ENCODE assay signal across 23 cellular contexts in genomic region chr16:56876048-56876447, GRCh38. TPM values are rescaled to one million over a fixed set of nuclear protein-coding genes. Genes with fewer than 3 reads are reported as not detected.
DNase-seq lines count a peak whose midpoint lies in the region; ATAC-seq and TF ChIP-seq lines count a peak whose summit lies in the region.
"Had no signal": no experiment of that assay in that cellular context is flagged by ENCODE, and none has a peak within 500 bp of the region (broad histone marks: within the 10 kb centered on the region; RNA-seq: fewer than 3 reads in every experiment).

No MANE protein-coding gene starts in this region.

- H3K27ac ChIP-seq in GM23338 (ENCODE audit: low read depth) (no peak overlapping the region), OCI-LY3 (ENCODE audit: low read length) (peak overlapping the region; percentile 66), parathyroid adenoma (peak overlapping the region; percentile 90)
- H3K27ac ChIP-seq: 22Rv1, A549, C4-2B, HL-60 had no signal

- H3K4me1 Mint-ChIP-seq in activated CD4-positive, alpha-beta T cell treated with anti-CD3 and anti-CD28 coated beads, Interleukin-2, amount 10 ng/mL, durations not matched to agents 7 days and 5 days, result peaks cover 4% of the 10 kb centered on the region
- H3K4me1 Mint-ChIP-seq in GM23338, result no peaks in the 10 kb centered on the region; the same call in 2 of the 3 replicates

- H3K27ac Mint-ChIP-seq in activated CD4-positive, alpha-beta T cell treated with anti-CD3 and anti-CD28 coated beads, Interleukin-2, amount 10 ng/mL, durations not matched to agents 7 days and 5 days, result peak overlapping the region; percentile 42
- 0 out of 2 replicates have a peak overlapping the region, but pooled peaks have one; percentile 42 for H3K27ac Mint-ChIP-seq in GM23338
- H3K27ac Mint-ChIP-seq: CD4-positive, alpha-beta T cell had no signal

- DNase-seq in activated CD4-positive, alpha-beta T cell treated with anti-CD3 and anti-CD28 coated beads, Interleukin-2, amount 10 ng/mL, durations not matched to agents 7 days and 5 days, result no peak
- DNase-seq in activated CD4-positive, alpha-beta T cell treated with anti-CD3 and anti-CD28 coated beads, Interleukin-2, amount 50 U/mL, for 4 hours, result no peak
- no peak for DNase-seq in GM23338 (ENCODE audit: low spot score)
- DNase-seq in left lobe of liver (ENCODE audit: low spot score), result no peak
- no peak for DNase-seq in NCI-H146 (lab: John Stamatoyannopoulos, UW)
- no peak for DNase-seq in effector CD8-positive, alpha-beta T cell (lab: John Stamatoyannopoulos, UW)
- DNase-seq: AML-193; CD4-positive, alpha-beta T cell; DMS79 treated with DMSO at 0.1 percent for 48 hours; EL; IMR-90 had no signal

- H2AFZ ChIP-seq in GM23338 (no peak overlapping the region), OCI-LY3 (ENCODE audit: low read depth, low read length) (no peak overlapping the region), parathyroid adenoma (peak overlapping the region; percentile 95)

- H3K4me3 Mint-ChIP-seq in activated CD4-positive, alpha-beta T cell treated with anti-CD3 and anti-CD28 coated beads, Interleukin-2, amount 10 ng/mL, durations not matched to agents 7 days and 5 days, result no peak overlapping the region
- H3K4me3 Mint-ChIP-seq in GM23338, result no peak overlapping the region
- H3K4me3 Mint-ChIP-seq: CD4-positive, alpha-beta T cell had no signal

- H3K9me3 ChIP-seq in OCI-LY3 (ENCODE audit: insufficient read depth, low read length) (no peaks in the 10 kb centered on the region), parathyroid adenoma (ENCODE audit: control insufficient read depth, low read length) (no peaks in the 10 kb centered on the region)
- H3K9me3 ChIP-seq: A549, HAP-1 had no signal

- no peaks in the 10 kb centered on the region for H3K27me3 Mint-ChIP-seq in activated CD4-positive, alpha-beta T cell treated with anti-CD3 and anti-CD28 coated beads, Interleukin-2, amount 10 ng/mL, durations not matched to agents 7 days and 5 days
- H3K27me3 Mint-ChIP-seq in GM23338 (ENCODE audit: insufficient read depth, low read depth, poor library complexity), result no peaks in the 10 kb centered on the region
- H3K27me3 Mint-ChIP-seq: CD4-positive, alpha-beta T cell had no signal

- CTCF ChIA-PET in activated CD4-positive, alpha-beta T cell treated with anti-CD3 and anti-CD28 coated beads, Interleukin-2, amount 10 ng/mL, durations not matched to agents 7 days and 5 days (lab: Charles Lee), result interaction anchor here (0.6 to 1.1 kb wide), 3 partner anchors 8 to 673 kb away, joined by 3 to 7 read pairs (median 5); no protein-coding TSS in a partner anchor

- no peaks in the 10 kb centered on the region for H3K36me3 ChIP-seq in GM23338 (ENCODE audit: insufficient read depth)
- H3K36me3 ChIP-seq in OCI-LY3 (replicated peaks; ENCODE audit: low read depth, low read length), result no peaks in the 10 kb centered on the region
- no peaks in the 10 kb centered on the region for H3K36me3 ChIP-seq in parathyroid adenoma (ENCODE audit: control insufficient read depth, insufficient read depth, low read length)
- H3K36me3 ChIP-seq: HAP-1 had no signal

- H3K4me3 ChIP-seq in GM23338, result no peak overlapping the region
- H3K4me3 ChIP-seq in OCI-LY3 (ENCODE audit: low read length), result no peak overlapping the region
- no peak overlapping the region for H3K4me3 ChIP-seq in parathyroid adenoma (ENCODE audit: low read depth, low read length)
- H3K4me3 ChIP-seq: A549, GM12878, HAP-1 had no signal

- H3K79me2 ChIP-seq in GM23338 (replicated peaks; ENCODE audit: insufficient read depth) (no peaks in the 10 kb centered on the region), OCI-LY3 (ENCODE audit: low read length) (no peaks in the 10 kb centered on the region), parathyroid adenoma (no peaks in the 10 kb centered on the region)

- POLR2A ChIA-PET in activated CD4-positive, alpha-beta T cell treated with anti-CD3 and anti-CD28 coated beads, Interleukin-2, amount 10 ng/mL, durations not matched to agents 7 days and 5 days (lab: Charles Lee), result no interaction called here

- no peaks in the 10 kb centered on the region for H3K9me2 ChIP-seq in GM23338 (ENCODE audit: insufficient read depth)

- no peaks in the 10 kb centered on the region for H4K20me1 ChIP-seq in GM23338 (replicated peaks; ENCODE audit: insufficient read depth)
- H4K20me1 ChIP-seq in OCI-LY3 (ENCODE audit: insufficient read depth, low read length), result no peaks in the 10 kb centered on the region

- TF ChIP-seq CTCF in GM23338 (conservative IDR thresholded peaks at IDR 0.05; ENCODE audit: low read depth in 2 of 2) (no peak), OCI-LY3 (IDR thresholded peaks at IDR 0.05; ENCODE audit: low read depth, low read length) (no peak), parathyroid adenoma (IDR thresholded peaks at IDR 0.05) (no peak)

- H3K27me3 ChIP-seq in GM23338 (ENCODE audit: insufficient read depth) (no peaks in the 10 kb centered on the region), OCI-LY3 (ENCODE audit: low read depth, low read length) (no peaks in the 10 kb centered on the region), parathyroid adenoma (ENCODE audit: control insufficient read depth, insufficient read depth, low read length) (no peaks in the 10 kb centered on the region)

- H3K9ac ChIP-seq in OCI-LY3 (ENCODE audit: low read length) (peak overlapping the region; percentile 52), parathyroid adenoma (no peak overlapping the region)

- H3K4me2 ChIP-seq in GM23338 (no peak overlapping the region), OCI-LY3 (ENCODE audit: low read length) (peak overlapping the region; percentile 29), parathyroid adenoma (ENCODE audit: low read length) (no peak overlapping the region)
- H3K4me2 ChIP-seq: A549 had no signal

- no peak for ATAC-seq in GM23338
- ATAC-seq in left lobe of liver, result no peak
- ATAC-seq: A549, GM12878 had no signal

- no peaks in the 10 kb centered on the region for H3K36me3 Mint-ChIP-seq in activated CD4-positive, alpha-beta T cell treated with anti-CD3 and anti-CD28 coated beads, Interleukin-2, amount 10 ng/mL, durations not matched to agents 7 days and 5 days (ENCODE audit: low read depth)
- H3K36me3 Mint-ChIP-seq in GM23338 (ENCODE audit: low read depth), result no peaks in the 10 kb centered on the region

- no peaks in the 10 kb centered on the region for H3K9me3 Mint-ChIP-seq in activated CD4-positive, alpha-beta T cell treated with anti-CD3 and anti-CD28 coated beads, Interleukin-2, amount 10 ng/mL, durations not matched to agents 7 days and 5 days
- H3K9me3 Mint-ChIP-seq in GM23338, result no peaks in the 10 kb centered on the region
- H3K9me3 Mint-ChIP-seq: CD4-positive, alpha-beta T cell had no signal

- H3F3A ChIP-seq in GM23338 (replicated peaks; ENCODE audit: low read depth), result no peaks in the 10 kb centered on the region

- H3K4me1 ChIP-seq in GM23338 (ENCODE audit: insufficient read depth), result no peaks in the 10 kb centered on the region
- H3K4me1 ChIP-seq in OCI-LY3 (ENCODE audit: low read length), result peaks cover 53% of the 10 kb centered on the region
- peaks cover 20% of the 10 kb centered on the region for H3K4me1 ChIP-seq in parathyroid adenoma
- H3K4me1 ChIP-seq: A549, HAP-1 had no signal

TF ChIP-seq in GM23338, 12 proteins besides CTCF, POLR2A, EP300 and RAD21 (continues in another document):
- TF ChIP-seq EZH2 (IDR thresholded peaks at IDR 0.05; ENCODE audit: low read depth, unreplicated experiment), result no peak
- TF ChIP-seq, protein P1, sequence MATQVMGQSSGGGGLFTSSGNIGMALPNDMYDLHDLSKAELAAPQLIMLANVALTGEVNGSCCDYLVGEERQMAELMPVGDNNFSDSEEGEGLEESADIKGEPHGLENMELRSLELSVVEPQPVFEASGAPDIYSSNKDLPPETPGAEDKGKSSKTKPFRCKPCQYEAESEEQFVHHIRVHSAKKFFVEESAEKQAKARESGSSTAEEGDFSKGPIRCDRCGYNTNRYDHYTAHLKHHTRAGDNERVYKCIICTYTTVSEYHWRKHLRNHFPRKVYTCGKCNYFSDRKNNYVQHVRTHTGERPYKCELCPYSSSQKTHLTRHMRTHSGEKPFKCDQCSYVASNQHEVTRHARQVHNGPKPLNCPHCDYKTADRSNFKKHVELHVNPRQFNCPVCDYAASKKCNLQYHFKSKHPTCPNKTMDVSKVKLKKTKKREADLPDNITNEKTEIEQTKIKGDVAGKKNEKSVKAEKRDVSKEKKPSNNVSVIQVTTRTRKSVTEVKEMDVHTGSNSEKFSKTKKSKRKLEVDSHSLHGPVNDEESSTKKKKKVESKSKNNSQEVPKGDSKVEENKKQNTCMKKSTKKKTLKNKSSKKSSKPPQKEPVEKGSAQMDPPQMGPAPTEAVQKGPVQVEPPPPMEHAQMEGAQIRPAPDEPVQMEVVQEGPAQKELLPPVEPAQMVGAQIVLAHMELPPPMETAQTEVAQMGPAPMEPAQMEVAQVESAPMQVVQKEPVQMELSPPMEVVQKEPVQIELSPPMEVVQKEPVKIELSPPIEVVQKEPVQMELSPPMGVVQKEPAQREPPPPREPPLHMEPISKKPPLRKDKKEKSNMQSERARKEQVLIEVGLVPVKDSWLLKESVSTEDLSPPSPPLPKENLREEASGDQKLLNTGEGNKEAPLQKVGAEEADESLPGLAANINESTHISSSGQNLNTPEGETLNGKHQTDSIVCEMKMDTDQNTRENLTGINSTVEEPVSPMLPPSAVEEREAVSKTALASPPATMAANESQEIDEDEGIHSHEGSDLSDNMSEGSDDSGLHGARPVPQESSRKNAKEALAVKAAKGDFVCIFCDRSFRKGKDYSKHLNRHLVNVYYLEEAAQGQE (IDR thresholded peaks at IDR 0.05; ENCODE audit: unreplicated experiment), result no peak
- no peak for TF ChIP-seq EZH2phosphoT487 (IDR thresholded peaks at IDR 0.05; ENCODE audit: unreplicated experiment)
- no peak for TF ChIP-seq ZNF114 (CRISPR knock-in tag; IDR thresholded peaks at IDR 0.05)
- TF ChIP-seq ETS1 (IDR thresholded peaks at IDR 0.05), result no peak

RNA-seq across cellular contexts. Expression of gene SLC12A3, which starts 11.0 kb away (rescaled TPM):
- not detected for total RNA-seq in activated CD4-positive, alpha-beta T cell treated with anti-CD3 and anti-CD28 coated beads, Interleukin-2, amount 10 ng/mL, durations not matched to agents 7 days and 5 days
- total RNA-seq in GM23338 (2014; rRNA removed; shearing (Covaris generic)), result not detected in 2 replicates
- polyA plus RNA-seq in GM23338 (2016; fragmentation: Nextera tagmentation; extraction: Ambion mirVana), result not detected in 2 replicates
- not detected for total RNA-seq in left lobe of liver
- total RNA-seq: CD4-positive, alpha-beta T cell; G401; H4; HT1080; IMR-90 had no signal
- polyA plus RNA-seq: BJ, IMR-90 had no signal

RNA-seq across cellular contexts. Expression of gene HERPUD1, which starts 55.9 kb away (rescaled TPM):
- total RNA-seq in activated CD4-positive, alpha-beta T cell treated with anti-CD3 and anti-CD28 coated beads, Interleukin-2, amount 10 ng/mL, durations not matched to agents 7 days and 5 days, result 100 to 1,000 TPM in 1 of 2 experiments, 10 to 100 TPM in 1; 81.3 to 113 TPM
- 42.7 and 44.1 TPM in 2 replicates for total RNA-seq in GM23338 (2014; rRNA removed; shearing (Covaris generic))
- 33.6 and 41.1 TPM in 2 replicates for polyA plus RNA-seq in GM23338 (2016; fragmentation: Nextera tagmentation; extraction: Ambion mirVana)
- 122 TPM for total RNA-seq in left lobe of liver
